ENCODE assay signal across 20 cellular contexts in the genomic region with DNA sequence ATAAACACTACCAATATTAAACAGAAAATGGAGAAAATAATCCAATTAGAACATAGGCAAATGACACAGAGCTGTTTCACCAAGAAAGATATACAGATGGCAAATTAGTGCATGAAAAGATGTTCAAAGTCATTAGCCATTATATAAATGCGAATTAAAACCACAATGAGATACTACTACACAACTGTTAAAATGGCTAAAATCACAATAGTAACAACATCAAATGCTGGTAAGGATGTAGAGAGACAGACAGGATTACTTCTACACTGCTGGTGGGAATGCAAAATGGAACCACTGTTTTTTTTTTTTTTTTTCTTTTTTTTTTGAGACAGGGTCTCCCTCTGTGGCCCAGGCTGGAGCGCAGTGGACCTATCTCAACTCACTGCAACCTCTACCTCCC.
"Had no signal": no experiment of that assay in that cellular context is flagged by ENCODE, and none has a peak within 500 bp of the region (broad histone marks: within the 10 kb centered on the region; RNA-seq: fewer than 3 reads in every experiment).

No MANE protein-coding gene starts in this region.

- H3K27me3 ChIP-seq: dorsolateral prefrontal cortex, esophagus squamous epithelium, gastroesophageal sphincter, sigmoid colon, testis, transverse colon had no signal

- H3K4me3 ChIP-seq: esophagus squamous epithelium, gastroesophageal sphincter, sigmoid colon, skin epidermis, testis, transverse colon had no signal

- H3K4me1 ChIP-seq: testis had no signal

- H3K27me3 Mint-ChIP-seq: stimulated activated naive B cell treated with anti-CD40 and anti-IgM and Interleukin-4, amounts not matched to agents 10 μg/mL and 1 μg/mL and 100 μg/mL, for 72 hours; stimulated activated naive CD8-positive, alpha-beta T cell treated with anti-CD3 and anti-CD28 coated beads, Interleukin-15, amount 100 ng/mL, for 72 hours had no signal

- H3K27ac ChIP-seq: dorsolateral prefrontal cortex, skin epidermis, testis, transverse colon had no signal

- ATAC-seq: gastroesophageal sphincter; left lobe of liver; natural killer cell; stimulated activated naive B cell treated with anti-CD40 and anti-IgM and Interleukin-4, amounts not matched to agents 10 μg/mL and 1 μg/mL and 100 μg/mL, for 72 hours; stimulated activated naive CD8-positive, alpha-beta T cell treated with anti-CD3 and anti-CD28 coated beads, Interleukin-15, amount 100 ng/mL, for 72 hours had no signal

- H3K27ac Mint-ChIP-seq: mesothelial cell of epicardium; stimulated activated naive B cell treated with anti-CD40 and anti-IgM and Interleukin-4, amounts not matched to agents 10 μg/mL and 1 μg/mL and 100 μg/mL, for 72 hours; stimulated activated naive CD8-positive, alpha-beta T cell treated with anti-CD3 and anti-CD28 coated beads, Interleukin-15, amount 100 ng/mL, for 72 hours had no signal

- H3K9me3 ChIP-seq: esophagus squamous epithelium, testis, transverse colon had no signal

- H3K9me3 Mint-ChIP-seq: natural killer cell had no signal

- H3K36me3 Mint-ChIP-seq: natural killer cell had no signal

- H3K36me3 ChIP-seq: esophagus squamous epithelium, gastroesophageal sphincter, sigmoid colon, transverse colon had no signal

- DNase-seq: cortex of kidney; dorsolateral prefrontal cortex; effector CD8-positive, alpha-beta T cell; esophagus squamous epithelium; foreskin fibroblast; glutamatergic neuron; islet precursor cell; mammary epithelial cell; natural killer cell; sigmoid colon; stimulated activated CD4-positive, alpha-beta T cell treated with anti-CD3 and anti-CD28 coated beads, Interleukin-2, amount 100 ng/mL, for 24 hours; stimulated activated CD4-positive, alpha-beta T cell treated with anti-CD3 and anti-CD28 coated beads, Interleukin-4, amount 100 ng/mL, for 4 hours; stimulated activated naive B cell treated with anti-CD40 and anti-IgM and Interleukin-4, amounts not matched to agents 10 μg/mL and 1 μg/mL and 100 μg/mL, for 72 hours; stimulated activated naive CD8-positive, alpha-beta T cell treated with anti-CD3 and anti-CD28 coated beads, Interleukin-15, amount 100 ng/mL, for 72 hours; testis; transverse colon had no signal

- H3K4me3 Mint-ChIP-seq: mesothelial cell of epicardium; natural killer cell; stimulated activated naive B cell treated with anti-CD40 and anti-IgM and Interleukin-4, amounts not matched to agents 10 μg/mL and 1 μg/mL and 100 μg/mL, for 72 hours; stimulated activated naive CD8-positive, alpha-beta T cell treated with anti-CD3 and anti-CD28 coated beads, Interleukin-15, amount 100 ng/mL, for 72 hours had no signal
